In the genomic region with DNA sequence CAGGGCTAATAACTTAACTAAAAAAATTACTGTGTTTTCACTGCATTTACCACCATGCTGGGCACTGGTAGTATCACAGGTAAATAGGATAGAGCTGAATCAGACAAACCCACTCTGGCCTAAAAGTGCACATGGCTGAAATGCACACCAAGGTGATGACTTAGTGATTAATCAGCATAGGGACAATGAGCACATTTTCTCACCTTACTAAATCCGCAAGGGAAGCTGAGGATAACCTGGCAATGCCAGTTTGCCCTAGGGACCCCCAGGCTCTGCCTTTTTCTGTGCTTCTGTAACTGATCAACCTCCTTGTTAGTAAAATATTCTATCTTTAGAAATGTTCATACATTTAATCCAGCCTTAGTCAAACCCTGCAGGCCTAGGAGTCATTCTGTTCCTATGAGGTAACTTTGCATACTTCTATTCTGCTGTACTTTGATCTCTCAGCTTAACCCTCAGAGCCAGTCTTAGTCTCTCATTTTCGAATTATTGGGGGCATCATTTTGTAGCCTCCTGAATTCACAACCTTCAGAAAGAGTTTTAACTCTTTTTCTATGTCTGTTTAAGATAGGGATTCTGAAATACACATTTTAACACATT, we compare ENCODE assay signal across 16 cellular contexts.
DNase-seq lines count a peak whose midpoint lies in the region; ATAC-seq, FAIRE-seq and TF ChIP-seq lines count a peak whose summit lies in the region.
"Had no signal": no experiment of that assay in that cellular context is flagged by ENCODE, and none has a peak within 500 bp of the region (broad histone marks: within the 10 kb centered on the region; RNA-seq: fewer than 3 reads in every experiment).

No MANE protein-coding gene starts in this region.

- peaks cover 59% of the 10 kb centered on the region for H3K4me1 Mint-ChIP-seq in HFFc6 (ENCODE audit: low read depth)

- H3K27me3 ChIP-seq in WERI-Rb-1 (ENCODE audit: insufficient read depth, low read depth, severe bottlenecking): no peaks in the 10 kb centered on the region
- H3K27me3 ChIP-seq: thyroid gland had no signal

- no peaks in the 10 kb centered on the region for H3K36me3 ChIP-seq in WERI-Rb-1
- H3K36me3 ChIP-seq: thyroid gland had no signal

- FAIRE-seq in A549 (lab: Jason Lieb, UNC): no peak

- no peaks in the 10 kb centered on the region for H3K9me3 Mint-ChIP-seq in HFFc6
- H3K9me3 Mint-ChIP-seq: activated naive CD8-positive, alpha-beta T cell treated with anti-CD3 and anti-CD28 coated beads, Interleukin-2, amount 50 U/mL, for 24 hours had no signal

- no peak for TF ChIP-seq POLR2A in A549 (IDR thresholded peaks at IDR 0.05; ENCODE audit: low read length)

- POLR2A ChIA-PET in A549 (lab: Yijun Ruan, JAX): no interaction called here

- H3K27me3 Mint-ChIP-seq in HFFc6 (ENCODE audit: insufficient read depth): no peaks in the 10 kb centered on the region
- H3K27me3 Mint-ChIP-seq: activated naive CD8-positive, alpha-beta T cell treated with anti-CD3 and anti-CD28 coated beads, Interleukin-2, amount 50 U/mL, for 24 hours had no signal

- TF ChIP-seq RAD21 in A549 (conservative IDR thresholded peaks at IDR 0.05 in 1 of 2, IDR thresholded peaks at IDR 0.05 in 1 of 2): no peak

- no peaks in the 10 kb centered on the region; the same call in 1 of the 2 replicates for H3K36me3 Mint-ChIP-seq in HFFc6 (ENCODE audit: low read depth)

- H3K27ac Mint-ChIP-seq in HFFc6: peak overlapping the region; percentile 57
- H3K27ac Mint-ChIP-seq: activated naive CD8-positive, alpha-beta T cell treated with anti-CD3 and anti-CD28 coated beads, Interleukin-2, amount 50 U/mL, for 24 hours had no signal

- H3K4me3 ChIP-seq in A549: no peak overlapping the region
- H3K4me3 ChIP-seq in WERI-Rb-1 (ENCODE audit: low read depth, low read length): no peak overlapping the region
- H3K4me3 ChIP-seq: thyroid gland had no signal

- WGBS in A549 (ENCODE audit: missing lambda C conversion rate): 29% methylated on average over 2 of the region's 2 CpGs

- peaks cover 41% of the 10 kb centered on the region for H3K4me1 ChIP-seq in A549
- H3K4me1 ChIP-seq: thyroid gland had no signal

- H3K9me3 ChIP-seq in A549 (no peaks in the 10 kb centered on the region), WERI-Rb-1 (ENCODE audit: severe bottlenecking) (no peaks in the 10 kb centered on the region)
- H3K9me3 ChIP-seq: thyroid gland had no signal

- CTCF ChIA-PET in A549 (lab: Yijun Ruan, JAX): no interaction called here

- H3K4me2 ChIP-seq in A549: peak overlapping the region; percentile 20; the same call in 1 of the 3 replicates

- TF ChIP-seq CTCF in A549 (IDR thresholded peaks at IDR 0.05) (no peak), HFFc6 (IDR thresholded peaks at IDR 0.05) (no peak), WERI-Rb-1 (IDR thresholded peaks at IDR 0.05; ENCODE audit: low read depth, low read length) (no peak)

- H3K4me3 Mint-ChIP-seq in HFFc6: no peak overlapping the region; the same call in 1 of the 2 replicates
- H3K4me3 Mint-ChIP-seq: activated naive CD8-positive, alpha-beta T cell treated with anti-CD3 and anti-CD28 coated beads, Interleukin-2, amount 50 U/mL, for 24 hours had no signal

- peak overlapping the region; percentile 8 to 63; a peak in 4 of 6 replicates for H3K27ac ChIP-seq in A549
- no peak overlapping the region for H3K27ac ChIP-seq in WERI-Rb-1
- H3K27ac ChIP-seq: thyroid gland had no signal

- no peak for TF ChIP-seq EP300 in A549 (IDR thresholded peaks at IDR 0.05)

- ATAC-seq in A549 (peak in 1 of 2 experiments; percentile 75; a peak in 3 of 6 replicates), HG02870 (IDR thresholded peaks at IDR 0.05; ENCODE audit: unreplicated experiment) (no peak)
- ATAC-seq: activated naive CD8-positive, alpha-beta T cell treated with anti-CD3 and anti-CD28 coated beads, Interleukin-2, amount 50 U/mL, for 24 hours; right cardiac atrium had no signal

- no peak for DNase-seq in A549 (ENCODE audit: low read depth in 1 of 2, low spot score in 1 of 2)
- peak; percentile 20 for DNase-seq in HFFc6
- peak; percentile 4 for DNase-seq in amniotic stem cell (lab: John Stamatoyannopoulos, UW)
- peak; percentile 90 for DNase-seq in iris pigment epithelial cell (ENCODE audit: low read depth)
- no peak for DNase-seq in WERI-Rb-1
- DNase-seq in SIG-M5 treated with dmso at 0.1 percent for 504 hours (lab: John Stamatoyannopoulos, UW; ENCODE audit: unreplicated experiment): no peak
- DNase-seq in NCI-H345 (lab: John Stamatoyannopoulos, UW): no peak
- DNase-seq: activated CD8-positive, alpha-beta memory T cell treated with anti-CD3 and anti-CD28 coated beads, Interleukin-2, amount 50 U/mL, for 48 hours; activated naive CD8-positive, alpha-beta T cell treated with anti-CD3 and anti-CD28 coated beads, Interleukin-2, amount 50 U/mL, for 24 hours; DMS79 treated with DMSO at 0.1 percent for 48 hours; effector CD4-positive, alpha-beta T cell; MV-4-11; NCI-H510A treated with DMSO at 0.1 percent for 48 hours; right cardiac atrium; thyroid gland had no signal

TF ChIP-seq in A549, 52 proteins besides CTCF, POLR2A, EP300 and RAD21:
- TF ChIP-seq FOSB (CRISPR knock-in tag; IDR thresholded peaks at IDR 0.05) (no peak), MAZ (IDR thresholded peaks at IDR 0.05; ENCODE audit: borderline replicate concordance, low read depth, low read length) (no peak), RCOR1 (IDR thresholded peaks at IDR 0.05; ENCODE audit: low read depth, low read length) (no peak), KDM1A (IDR thresholded peaks at IDR 0.05; ENCODE audit: low read depth) (no peak), USF2 (IDR thresholded peaks at IDR 0.05) (no peak), CHD2 (IDR thresholded peaks at IDR 0.05; ENCODE audit: low read length, partially characterized antibody) (no peak), HOXB5 (CRISPR knock-in tag; IDR thresholded peaks at IDR 0.05) (no peak), ZNF302 (CRISPR knock-in tag; IDR thresholded peaks at IDR 0.05) (no peak), GATA3 (IDR thresholded peaks at IDR 0.05; ENCODE audit: borderline replicate concordance) (no peak), ZC3H11A (IDR thresholded peaks at IDR 0.05) (no peak)
- TF ChIP-seq, protein P1, sequence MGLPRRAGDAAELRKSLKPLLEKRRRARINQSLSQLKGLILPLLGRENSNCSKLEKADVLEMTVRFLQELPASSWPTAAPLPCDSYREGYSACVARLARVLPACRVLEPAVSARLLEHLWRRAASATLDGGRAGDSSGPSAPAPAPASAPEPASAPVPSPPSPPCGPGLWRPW (IDR thresholded peaks at IDR 0.05): no peak
- TF ChIP-seq, protein P2, sequence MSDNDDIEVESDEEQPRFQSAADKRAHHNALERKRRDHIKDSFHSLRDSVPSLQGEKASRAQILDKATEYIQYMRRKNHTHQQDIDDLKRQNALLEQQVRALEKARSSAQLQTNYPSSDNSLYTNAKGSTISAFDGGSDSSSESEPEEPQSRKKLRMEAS (IDR thresholded peaks at IDR 0.05): no peak

Comparison
In these comparisons a context has a peak if more than half of its experiments do, and no peak if none do; other contexts are left out.
1. DNase-seq: peak in HFFc6 (single experiment), amniotic stem cell (single experiment) and iris pigment epithelial cell (single experiment); none in A549 (0 of 2), WERI-Rb-1 (single experiment), SIG-M5 treated with dmso at 0.1 percent for 504 hours (single experiment) and NCI-H345 (single experiment).